In the genomic region with DNA sequence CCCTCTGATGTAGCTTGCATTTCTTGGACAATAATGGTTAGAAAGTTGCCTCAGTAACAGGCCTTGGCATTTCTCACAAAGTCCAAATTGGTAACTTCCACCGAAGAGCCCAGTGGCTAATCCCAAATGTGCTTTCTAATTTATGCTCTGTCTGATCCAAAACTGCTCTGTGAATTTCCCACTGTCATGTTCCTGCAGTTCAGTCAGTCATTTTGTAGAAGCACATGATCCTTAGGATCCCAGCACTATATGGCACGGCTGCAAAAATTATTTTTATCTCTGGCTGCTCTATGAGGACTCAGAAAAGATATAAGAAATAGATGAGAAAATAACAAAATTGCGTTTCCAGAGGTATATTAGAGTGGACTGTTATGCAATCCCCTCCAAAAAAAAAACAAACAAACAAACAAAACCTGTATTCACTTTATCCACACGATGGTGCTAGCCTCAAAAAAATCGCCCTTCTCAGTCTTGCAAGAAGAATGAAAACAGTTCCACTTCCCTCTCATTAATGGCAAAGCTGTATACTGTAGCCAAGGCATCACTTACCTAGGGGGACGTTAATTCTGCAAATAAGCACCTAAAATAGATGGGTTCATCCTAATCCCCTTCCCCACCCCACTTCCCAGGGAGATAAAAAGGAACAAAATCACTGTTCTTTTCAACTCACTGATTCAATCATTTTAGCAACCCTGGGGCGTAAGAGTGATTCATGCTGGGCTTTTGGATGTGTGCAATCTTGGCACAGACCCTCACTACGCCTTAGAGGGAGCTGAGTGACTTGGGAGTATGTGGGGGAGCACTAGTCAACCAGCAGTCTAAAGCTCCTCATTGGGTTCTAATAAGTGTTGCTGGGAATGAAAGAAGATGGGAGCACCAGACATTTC, we compare ENCODE assay signal across 8 cellular contexts.
A peak's percentile ranks its signal among the peaks of the same experiment; 100 is the strongest.
DNase-seq lines count a peak whose midpoint lies in the region; ATAC-seq and TF ChIP-seq lines count a peak whose summit lies in the region.

No MANE protein-coding gene starts in this region.

- H4K91ac ChIP-seq in neuronal stem cell (ENCODE audit: low read depth, low read length, poor library complexity), result no peak overlapping the region

- no peaks in the 10 kb centered on the region for H3K79me2 ChIP-seq in fibroblast of lung (ENCODE audit: control insufficient read depth, insufficient read depth, low read length)

- H4K8ac ChIP-seq in neuronal stem cell (ENCODE audit: low read depth, low read length), result no peak overlapping the region

- H3K23ac ChIP-seq in neuronal stem cell (ENCODE audit: low read depth, low read length, poor library complexity), result no peak overlapping the region

- peaks cover 2% of the 10 kb centered on the region for H3K4me1 ChIP-seq in fibroblast of lung (ENCODE audit: control insufficient read depth, extremely low read depth, insufficient read depth, low read length)
- H3K4me1 ChIP-seq in neuronal stem cell (ENCODE audit: control insufficient read depth in 2 of 2, insufficient read depth in 1 of 2, low read depth in 1 of 2, low read length in 2 of 2), result no peaks in the 10 kb centered on the region

- no peak overlapping the region for H3K18ac ChIP-seq in neuronal stem cell (ENCODE audit: low read length)

- no peak overlapping the region for H3K14ac ChIP-seq in neuronal stem cell (ENCODE audit: low read length)

- no peaks in the 10 kb centered on the region for H3K36me3 ChIP-seq in fibroblast of lung (ENCODE audit: control insufficient read depth, insufficient read depth, low read length)
- H3K36me3 ChIP-seq in neuronal stem cell (replicated peaks in 1 of 2; ENCODE audit: control insufficient read depth in 2 of 2, insufficient read depth in 2 of 2, low read length in 2 of 2), result no peaks in the 10 kb centered on the region

- H2BK12ac ChIP-seq in neuronal stem cell (ENCODE audit: low read length), result no peak overlapping the region

- peak; percentile 75 for ATAC-seq in GM18505 (IDR thresholded peaks at IDR 0.05; ENCODE audit: unreplicated experiment)

- no peak overlapping the region for H2AK5ac ChIP-seq in neuronal stem cell (ENCODE audit: low read depth, low read length)

- no peaks in the 10 kb centered on the region for H3K27me3 ChIP-seq in fibroblast of lung (ENCODE audit: control insufficient read depth, insufficient read depth, low read length)
- H3K27me3 ChIP-seq in neuronal stem cell (ENCODE audit: control insufficient read depth in 3 of 3, insufficient read depth in 3 of 3, low read depth in 1 of 3, low read length in 3 of 3), result no peaks in the 10 kb centered on the region

- TF ChIP-seq CTCF in fibroblast of lung (conservative IDR thresholded peaks at IDR 0.05 in 1 of 2, IDR thresholded peaks at IDR 0.05 in 1 of 2; ENCODE audit: low read depth in 1 of 2, low read length in 2 of 2), result peak; percentile 63 to 69

- no peak overlapping the region for H3K4ac ChIP-seq in neuronal stem cell (ENCODE audit: low read length)

- H2BK5ac ChIP-seq in neuronal stem cell (ENCODE audit: low read length), result no peak overlapping the region

- H3K27ac ChIP-seq in fibroblast of lung (ENCODE audit: insufficient read depth, low read length) (no peak overlapping the region), neuronal stem cell (replicated peaks; ENCODE audit: low read length) (no peak overlapping the region)

- no peaks in the 10 kb centered on the region for H3K79me1 ChIP-seq in neuronal stem cell (ENCODE audit: low read depth, low read length)

- H2BK15ac ChIP-seq in neuronal stem cell (ENCODE audit: low read length), result no peak overlapping the region

- H3K9ac ChIP-seq in fibroblast of lung (ENCODE audit: insufficient read depth, low read length), result no peak overlapping the region
- H3K9ac ChIP-seq in neuronal stem cell (ENCODE audit: low read depth, low read length, poor library complexity), result no peak overlapping the region

- TF ChIP-seq POLR2A in GM18505 (IDR thresholded peaks at IDR 0.05; ENCODE audit: borderline replicate concordance, extremely low read depth, insufficient read depth, insufficient read length), result no peak

- H3K9me3 ChIP-seq in fibroblast of lung (ENCODE audit: control insufficient read depth, insufficient read depth, low read depth, low read length) (no peaks in the 10 kb centered on the region), neuronal stem cell (replicated peaks in 1 of 2; ENCODE audit: control insufficient read depth in 2 of 2, insufficient read depth in 1 of 2, low read depth in 1 of 2, low read length in 2 of 2) (no peaks in the 10 kb centered on the region)

- H3K4me3 ChIP-seq in fibroblast of lung (replicated peaks in 1 of 4; ENCODE audit: control extremely low read depth in 1 of 4, insufficient read depth in 1 of 4, low read depth in 3 of 4, low read length in 4 of 4) (peak overlapping the region in 1 of 4 experiments; percentile 29), neuronal stem cell (ENCODE audit: low read length in 2 of 2) (no peak overlapping the region)

- no peak overlapping the region for H2AFZ ChIP-seq in fibroblast of lung (ENCODE audit: low read length)
- peak overlapping the region; percentile 27 for H2AFZ ChIP-seq in neuronal stem cell (ENCODE audit: low read length)

- DNase-seq in AG08396 (ENCODE audit: low spot score) (peak; percentile 32), HS-5 (ENCODE audit: low read depth) (peak; percentile 32), SK-N-DZ (ENCODE audit: low spot score) (peak; percentile 61), fibroblast of lung (ENCODE audit: low read depth in 2 of 2) (peak; percentile 73 to 84), neuronal stem cell (ENCODE audit: low spot score) (peak; percentile 52), hepatic stellate cell (ENCODE audit: low spot score) (no peak)
- DNase-seq in central memory CD4-positive, alpha-beta T cell, result no peak

- H4K20me1 ChIP-seq in fibroblast of lung (ENCODE audit: control insufficient read depth, extremely low read depth, insufficient read depth, low read length), result no peaks in the 10 kb centered on the region

- no peak overlapping the region for H2BK120ac ChIP-seq in neuronal stem cell (ENCODE audit: low read depth, low read length)

- H3K4me2 ChIP-seq in fibroblast of lung (ENCODE audit: extremely low read depth, insufficient read depth, low read length) (peak overlapping the region; percentile 72), neuronal stem cell (ENCODE audit: insufficient read depth, low read length, poor library complexity, severe bottlenecking) (no peak overlapping the region)

- no CpG with 5 or more reads among the region's 8 CpGs for WGBS in neuronal stem cell (ENCODE audit: extremely low coverage in 2 of 2, insufficient read length in 2 of 2, insufficient replicate concordance in 1 of 2), 2 donors

Comparison
In these comparisons a context has a peak if more than half of its experiments do, and no peak if none do; other contexts are left out.
1. DNase-seq: peak in AG08396 (single experiment), HS-5 (single experiment), SK-N-DZ (single experiment), fibroblast of lung (2 of 2) and neuronal stem cell (single experiment); none in central memory CD4-positive, alpha-beta T cell (single experiment) and hepatic stellate cell (single experiment).